ENCODE assay signal across 8 cellular contexts in the genomic region with DNA sequence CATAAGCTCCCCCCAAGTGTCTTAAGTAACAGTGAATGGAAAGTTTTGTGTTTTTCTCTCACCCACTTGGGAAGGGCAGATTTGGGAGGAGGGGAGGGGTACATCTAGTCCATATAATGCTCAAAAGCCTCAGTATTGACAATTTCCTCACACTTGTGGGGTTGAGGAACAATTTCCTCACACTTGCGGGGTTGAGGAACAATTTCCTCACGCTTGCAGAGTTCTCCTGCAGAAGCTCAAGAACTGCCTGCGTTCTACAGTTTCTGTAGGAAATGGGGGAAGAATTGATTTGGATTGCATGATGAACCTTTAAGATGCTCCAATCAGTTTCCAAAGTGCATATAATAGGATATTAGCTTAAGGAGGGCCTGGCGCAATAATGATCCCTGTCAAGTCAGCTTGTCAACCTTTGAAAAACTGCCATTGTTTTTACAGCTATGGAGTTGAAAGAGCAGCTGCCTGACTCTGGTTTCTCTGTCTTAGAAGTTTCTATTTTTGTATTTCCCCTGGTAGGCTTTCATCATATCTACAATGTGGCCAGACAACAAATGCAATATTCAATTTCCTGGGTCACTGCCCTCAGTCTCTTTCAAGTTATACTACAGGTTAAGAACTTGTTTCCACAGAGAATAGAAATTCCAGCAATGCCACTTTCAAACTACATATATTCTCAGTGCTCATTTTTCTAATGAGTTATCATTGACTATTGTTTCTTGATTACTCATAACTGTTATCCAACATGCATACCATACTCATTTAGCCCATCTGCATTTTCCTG.
DNase-seq lines count a peak whose midpoint lies in the region; ATAC-seq and TF ChIP-seq lines count a peak whose summit lies in the region.

No MANE protein-coding gene starts in this region.

- H3K27me3 Mint-ChIP-seq in naive thymus-derived CD8-positive, alpha-beta T cell, result no peaks in the 10 kb centered on the region

- no peak overlapping the region for H2AFZ ChIP-seq in OCI-LY7 (ENCODE audit: low read length)
- no peak overlapping the region for H2AFZ ChIP-seq in Karpas-422 (ENCODE audit: low read length)

- POLR2A ChIA-PET in OCI-LY7 (lab: Charles Lee), result interaction anchor here (0.6 to 3.4 kb wide), 10 partner anchors 8 to 641 kb away, joined by 3 to 11 read pairs (median 3); no protein-coding TSS in a partner anchor
- POLR2A ChIA-PET in naive thymus-derived CD8-positive, alpha-beta T cell (lab: Charles Lee), result no interaction called here

- no peaks in the 10 kb centered on the region for H3K27me3 ChIP-seq in Karpas-422 (ENCODE audit: low read length)

- peaks cover 12 to 34% (median 29%) of the 10 kb centered on the region in 4 donors for H3K4me1 Mint-ChIP-seq in naive thymus-derived CD8-positive, alpha-beta T cell

- ATAC-seq in GM18907 (IDR thresholded peaks at IDR 0.05; ENCODE audit: unreplicated experiment), result peak; percentile 84
- peak; percentile 85 for ATAC-seq in HG02884 (IDR thresholded peaks at IDR 0.05; ENCODE audit: unreplicated experiment)
- ATAC-seq in naive thymus-derived CD8-positive, alpha-beta T cell, result peak; percentile 47 to 63

- no TSS peak for BruUV-seq in OCI-LY7 (replicated peaks; lab: Mats Ljungman, UMichigan)

- H3K36me3 Mint-ChIP-seq in naive thymus-derived CD8-positive, alpha-beta T cell, result peaks cover 0 to 4% (median 0%) of the 10 kb centered on the region in 3 donors

- H3K27ac ChIP-seq in OCI-LY7 (ENCODE audit: low read depth, low read length, poor library complexity, severe bottlenecking) (no peak overlapping the region), Karpas-422 (ENCODE audit: low read length) (no peak overlapping the region)

- intact Hi-C loops in OCI-LY7 (cut with micrococcal nuclease; ENCODE audit: unreplicated experiment), result no loop called here

- H3K79me2 ChIP-seq in OCI-LY7 (ENCODE audit: insufficient read depth, low read depth, low read length) (no peaks in the 10 kb centered on the region), Karpas-422 (ENCODE audit: low read length) (no peaks in the 10 kb centered on the region)

- H3K36me3 ChIP-seq in OCI-LY7 (ENCODE audit: insufficient read depth, low read length) (no peaks in the 10 kb centered on the region), Karpas-422 (ENCODE audit: insufficient read depth, low read length) (no peaks in the 10 kb centered on the region)

- CTCF ChIA-PET in OCI-LY7 (lab: Charles Lee; ENCODE audit: unreplicated experiment), result no interaction called here

- H3K9me3 Mint-ChIP-seq in naive thymus-derived CD8-positive, alpha-beta T cell, result no peaks in the 10 kb centered on the region

- H3K4me3 ChIP-seq in OCI-LY7 (ENCODE audit: low read depth, low read length, poor library complexity, severe bottlenecking) (no peak overlapping the region), Karpas-422 (ENCODE audit: low read length) (no peak overlapping the region)

- H3K9ac ChIP-seq in Karpas-422 (ENCODE audit: low read length), result no peak overlapping the region

- peak overlapping the region in 7 of 10 donors; percentile 0 to 61 (median 49) for H3K4me3 Mint-ChIP-seq in naive thymus-derived CD8-positive, alpha-beta T cell

- H3K4me2 ChIP-seq in OCI-LY7 (ENCODE audit: low read length), result peak overlapping the region; percentile 23
- H3K4me2 ChIP-seq in Karpas-422 (ENCODE audit: low read depth, low read length, poor library complexity, severe bottlenecking), result no peak overlapping the region

- no peaks in the 10 kb centered on the region for H3K9me2 ChIP-seq in OCI-LY7 (ENCODE audit: insufficient read depth, low read length)
- no peaks in the 10 kb centered on the region for H3K9me2 ChIP-seq in Karpas-422 (replicated peaks; ENCODE audit: insufficient read depth, low read length)

- DNase-seq in OCI-LY7 (ENCODE audit: low spot score) (peak; percentile 74), Karpas-422 (no peak), NCI-H2107 treated with DMSO at 0.1 percent for 48 hours (lab: John Stamatoyannopoulos, UW; ENCODE audit: unreplicated experiment) (no peak), 8988T (no peak)
- peak in 2 of 10 donors; percentile 4 to 10 for DNase-seq in naive thymus-derived CD8-positive, alpha-beta T cell
- no peak for DNase-seq in effector CD8-positive, alpha-beta T cell (lab: John Stamatoyannopoulos, UW)

- no peaks in the 10 kb centered on the region for H3K9me3 ChIP-seq in OCI-LY7 (ENCODE audit: low read length)
- H3K9me3 ChIP-seq in Karpas-422 (ENCODE audit: low read length), result no peaks in the 10 kb centered on the region

- peak overlapping the region in 7 of 10 donors; percentile 2 to 66 (median 43) for H3K27ac Mint-ChIP-seq in naive thymus-derived CD8-positive, alpha-beta T cell

- peaks cover 16% of the 10 kb centered on the region for H3K4me1 ChIP-seq in OCI-LY7 (ENCODE audit: insufficient read depth, low read length, poor library complexity, severe bottlenecking)
- no peaks in the 10 kb centered on the region for H3K4me1 ChIP-seq in Karpas-422 (ENCODE audit: low read length)

- TF ChIP-seq CTCF in OCI-LY7 (conservative IDR thresholded peaks at IDR 0.05; ENCODE audit: low read length), result no peak

- H4K20me1 ChIP-seq in OCI-LY7 (ENCODE audit: insufficient read depth, low read length) (no peaks in the 10 kb centered on the region), Karpas-422 (ENCODE audit: insufficient read depth, low read depth, low read length) (no peaks in the 10 kb centered on the region)
